Comparison of ENCODE assay signal across 8 cellular contexts in genomic region chrX:130902446-130902782, GRCh38. TPM values are rescaled to one million over a fixed set of nuclear protein-coding genes. Genes with fewer than 3 reads are reported as not detected.
DNase-seq lines count a peak whose midpoint lies in the region; ATAC-seq and TF ChIP-seq lines count a peak whose summit lies in the region.

No MANE protein-coding gene starts in this region.

- H3K27ac Mint-ChIP-seq in neural crest cell (ENCODE audit: unreplicated experiment) = peak overlapping the region; percentile 85

- peak overlapping the region; percentile 26 to 63 for H3K9ac ChIP-seq in duodenal mucosa (ENCODE audit: low read depth in 1 of 2, low read length in 2 of 2)

- DNase-seq in neural crest cell (ENCODE audit: low read depth, low spot score) (no peak), NCI-H2107 (lab: John Stamatoyannopoulos, UW) (no peak), NCI-H2029 treated with DMSO at 0.1 percent for 48 hours (lab: John Stamatoyannopoulos, UW) (no peak)

- H3K4me1 Mint-ChIP-seq in neural crest cell = peaks cover 18% of the 10 kb centered on the region

- peaks cover 4% of the 10 kb centered on the region for H3K36me3 Mint-ChIP-seq in neural crest cell (ENCODE audit: low read depth)

- ATAC-seq in activated CD4-positive, CD25-positive, alpha-beta regulatory T cell treated with anti-CD3 and anti-CD28 coated beads, Interleukin-2, amount 50 U/mL, for 24 hours = no peak
- ATAC-seq in GM18909 (IDR thresholded peaks at IDR 0.05; ENCODE audit: poor library complexity, unreplicated experiment) = no peak

- TF ChIP-seq CTCF in C4-2B (conservative IDR thresholded peaks at IDR 0.05) (no peak), neural crest cell (conservative IDR thresholded peaks at IDR 0.05) (no peak)

- H3K27me3 Mint-ChIP-seq in neural crest cell (ENCODE audit: low read depth) = no peaks in the 10 kb centered on the region

- H3K27me3 ChIP-seq in duodenal mucosa (ENCODE audit: control insufficient read depth in 1 of 2, insufficient read depth in 2 of 2, low read length in 2 of 2) = no peaks in the 10 kb centered on the region

- no peaks in the 10 kb centered on the region for H3K9me3 Mint-ChIP-seq in neural crest cell

- H3K9me3 ChIP-seq in KOPT-K1 (ENCODE audit: insufficient read depth, low read length, poor library complexity, severe bottlenecking) (no peaks in the 10 kb centered on the region), duodenal mucosa (ENCODE audit: control insufficient read depth in 1 of 2, low read length in 2 of 2) (no peaks in the 10 kb centered on the region)

- peak overlapping the region; percentile 77 for H3K27ac ChIP-seq in C4-2B
- H3K27ac ChIP-seq in KOPT-K1 (ENCODE audit: low read depth, low read length, poor library complexity, severe bottlenecking) = peak overlapping the region; percentile 91
- no peak overlapping the region for H3K27ac ChIP-seq in duodenal mucosa (ENCODE audit: low read depth, low read length)

- H3K4me3 ChIP-seq in duodenal mucosa (ENCODE audit: low read depth in 1 of 2, low read length in 2 of 2) = peak overlapping the region; percentile 73 to 83

- no peak overlapping the region for H3K4me3 Mint-ChIP-seq in neural crest cell

- H3K4me1 ChIP-seq in duodenal mucosa (ENCODE audit: control insufficient read depth in 1 of 2, insufficient read depth in 2 of 2, low read length in 2 of 2) = peaks cover 0 to 5% of the 10 kb centered on the region in 2 donors

- H3K36me3 ChIP-seq in KOPT-K1 (ENCODE audit: insufficient read depth, low read length) = peaks cover 7% of the 10 kb centered on the region; the same call in 1 of the 2 replicates
- peaks cover 0 to 3% of the 10 kb centered on the region in 2 donors for H3K36me3 ChIP-seq in duodenal mucosa (ENCODE audit: control insufficient read depth in 1 of 2, insufficient read depth in 2 of 2, low read length in 2 of 2)

RNA-seq across cellular contexts. Expression of gene ENOX2, which starts 0.6 kb away (rescaled TPM):
- 38.3 and 40.3 TPM in 2 replicates for total RNA-seq in neural crest cell
